1 cellular context compared by ENCODE assay signal in genomic region chr1:9690440-9691107, GRCh38.
TF ChIP-seq lines count a peak whose summit lies in the region.

No MANE protein-coding gene starts in this region.

TF ChIP-seq in SK-N-SH treated with all-trans-retinoic acid at 6 μM for 48 hours, 23 proteins besides CTCF, POLR2A, EP300 and RAD21 (continued from another document):
- TF ChIP-seq PATZ1 (CRISPR knock-in tag; IDR thresholded peaks at IDR 0.05; ENCODE audit: borderline replicate concordance) = no peak
- TF ChIP-seq ZFP3 (CRISPR knock-in tag; IDR thresholded peaks at IDR 0.05) = no peak
- TF ChIP-seq ZC3H10 (CRISPR knock-in tag; IDR thresholded peaks at IDR 0.05) = no peak
- TF ChIP-seq ZNF70 (CRISPR knock-in tag; IDR thresholded peaks at IDR 0.05) = no peak
- no peak for TF ChIP-seq SNAI2 (CRISPR knock-in tag; IDR thresholded peaks at IDR 0.05)
- no peak for TF ChIP-seq BACH2 (CRISPR knock-in tag; IDR thresholded peaks at IDR 0.05; ENCODE audit: borderline replicate concordance)
- no peak for TF ChIP-seq CSDC2 (CRISPR knock-in tag; IDR thresholded peaks at IDR 0.05)
- no peak for TF ChIP-seq ZNF565 (CRISPR knock-in tag; conservative IDR thresholded peaks at IDR 0.05; ENCODE audit: low read depth)
- TF ChIP-seq POU6F1 (CRISPR knock-in tag; IDR thresholded peaks at IDR 0.05; ENCODE audit: borderline replicate concordance, low read depth) = no peak
TF ChIP-seq in SK-N-SH treated with all-trans-retinoic acid at 6 μM for 48 hours: peak in this region for 0.
